13 cellular contexts compared by ENCODE assay signal in the genomic region with DNA sequence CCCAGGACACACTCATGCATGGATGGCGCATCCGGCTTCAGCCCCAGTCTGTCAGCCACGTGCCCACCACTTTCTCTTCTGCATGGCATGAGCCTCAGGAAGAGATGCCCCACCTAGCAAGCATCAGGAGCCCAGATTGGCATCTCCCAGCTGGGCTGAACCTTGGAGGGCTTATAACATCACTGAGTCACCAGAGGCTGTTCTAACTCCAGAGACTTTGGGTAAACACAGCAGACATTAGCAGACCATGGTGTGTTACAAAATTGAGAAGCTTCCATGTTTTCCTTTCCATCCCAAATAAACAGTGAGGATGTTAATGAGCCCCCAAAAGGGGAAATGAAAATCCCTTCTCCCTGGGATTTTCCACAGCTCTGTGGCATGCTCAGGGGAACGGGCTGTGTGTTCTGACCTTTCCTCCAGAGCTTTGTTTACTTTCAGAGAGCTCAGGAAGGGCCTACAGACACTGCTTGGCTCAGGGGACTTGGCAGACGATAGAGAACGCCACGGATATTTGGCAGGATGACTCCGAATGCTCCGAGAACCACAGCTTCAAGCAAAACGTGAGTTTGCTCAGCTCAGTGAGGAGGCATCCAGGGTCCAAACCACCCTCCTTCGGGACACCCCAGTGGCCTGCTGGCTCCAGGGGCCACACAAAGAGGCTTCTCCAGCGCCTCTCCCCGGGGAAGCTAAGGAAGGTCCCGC. TPM values are rescaled to one million over a fixed set of nuclear protein-coding genes. Genes with fewer than 3 reads are reported as not detected.
DNase-seq lines count a peak whose midpoint lies in the region; ATAC-seq and TF ChIP-seq lines count a peak whose summit lies in the region.
"Had no signal": no experiment of that assay in that cellular context is flagged by ENCODE, and none has a peak within 500 bp of the region (broad histone marks: within the 10 kb centered on the region; RNA-seq: fewer than 3 reads in every experiment).

No MANE protein-coding gene starts in this region.

- in situ Hi-C loops in Caki2 (cut with HindIII; ENCODE audit: low pct_unique_long_range_greater_than_20kb, low sequenced_read_pairs) (no loop called here), gastrocnemius medialis (cut with MboI; ENCODE audit: low sequenced_read_pairs in 4 of 4) (no loop called here)

- no peaks in the 10 kb centered on the region for H3K9me3 ChIP-seq in gastrocnemius medialis
- H3K9me3 ChIP-seq: ascending aorta had no signal

- intact Hi-C loops in MCF 10A (cut with micrococcal nuclease) (no loop called here), gastrocnemius medialis (cut with DNase I; ENCODE audit: low total_unique reads) (loop anchor here (5.0 kb wide), 1 partner anchor 50 kb away; a partner anchor contains a TSS)

- H3K27ac ChIP-seq in gastrocnemius medialis, result peak overlapping the region; percentile 30 to 87 (median 82)

- peaks cover 14% of the 10 kb centered on the region for H3K4me1 Mint-ChIP-seq in MCF 10A (ENCODE audit: insufficient read depth, unreplicated experiment)
- H3K4me1 Mint-ChIP-seq: CD4-positive, CD25-positive, alpha-beta regulatory T cell had no signal

- no peaks in the 10 kb centered on the region for H3K27me3 Mint-ChIP-seq in MCF 10A (ENCODE audit: insufficient read depth, unreplicated experiment)
- H3K27me3 Mint-ChIP-seq: CD4-positive, CD25-positive, alpha-beta regulatory T cell had no signal

- no peaks in the 10 kb centered on the region for H3K36me3 ChIP-seq in gastrocnemius medialis
- H3K36me3 ChIP-seq: ascending aorta had no signal

- H3K9me3 Mint-ChIP-seq in MCF 10A (ENCODE audit: unreplicated experiment), result peaks cover 16% of the 10 kb centered on the region

- POLR2A ChIA-PET in MCF 10A (lab: Yijun Ruan, JAX), result no interaction called here

- H3K4me3 ChIP-seq in gastrocnemius medialis, result peak overlapping the region; percentile 18 to 38 (median 28)
- H3K4me3 ChIP-seq: ascending aorta had no signal

- no peak overlapping the region for H3K27ac Mint-ChIP-seq in MCF 10A (ENCODE audit: low read depth, unreplicated experiment)
- H3K27ac Mint-ChIP-seq: CD4-positive, CD25-positive, alpha-beta regulatory T cell had no signal

- CTCF ChIA-PET in MCF 10A (lab: Yijun Ruan, JAX), result interaction anchor here (0.5 to 1.3 kb wide), 2 partner anchors 22 to 114 kb away, joined by 3 to 4 read pairs; no protein-coding TSS in a partner anchor

- BruUV-seq in MCF 10A (replicated peaks; lab: Mats Ljungman, UMichigan), result no TSS peak

- no peaks in the 10 kb centered on the region for H3K36me3 Mint-ChIP-seq in MCF 10A (ENCODE audit: insufficient read depth, unreplicated experiment)
- H3K36me3 Mint-ChIP-seq: CD4-positive, CD25-positive, alpha-beta regulatory T cell had no signal

- peak; percentile 75 to 82 for ATAC-seq in gastrocnemius medialis

- no peak for TF ChIP-seq POLR2A in gastrocnemius medialis (IDR thresholded peaks at IDR 0.05)

- H3K4me3 Mint-ChIP-seq in MCF 10A (ENCODE audit: unreplicated experiment), result no peak overlapping the region
- H3K4me3 Mint-ChIP-seq: CD4-positive, CD25-positive, alpha-beta regulatory T cell had no signal

- TF ChIP-seq CTCF in MCF 10A (IDR thresholded peaks at IDR 0.05; ENCODE audit: unreplicated experiment), result no peak
- no peak for TF ChIP-seq CTCF in gastrocnemius medialis (IDR thresholded peaks at IDR 0.05 in 4 of 5, conservative IDR thresholded peaks at IDR 0.05 in 1 of 5)

- peaks cover 33 to 48% of the 10 kb centered on the region in 2 donors for H3K4me1 ChIP-seq in gastrocnemius medialis
- H3K4me1 ChIP-seq: ascending aorta had no signal

- H3K27me3 ChIP-seq in gastrocnemius medialis, result no peaks in the 10 kb centered on the region
- H3K27me3 ChIP-seq: ascending aorta had no signal

- DNase-seq in Caki2 (ENCODE audit: low read depth), result peak; percentile 72
- DNase-seq in MCF 10A (ENCODE audit: unreplicated experiment), result peak; percentile 64
- peak; percentile 17 for DNase-seq in hepatic stellate cell (ENCODE audit: low spot score)
- peak; percentile 62 to 67 for DNase-seq in gastrocnemius medialis
- DNase-seq in NCI-H345 (lab: John Stamatoyannopoulos, UW), result no peak
- DNase-seq in COR-L47 (lab: John Stamatoyannopoulos, UW), result no peak
- DNase-seq in NCI-H1105 (lab: John Stamatoyannopoulos, UW), result no peak
- DNase-seq in DMS79 (lab: John Stamatoyannopoulos, UW), result no peak
- DNase-seq: CD4-positive, CD25-positive, alpha-beta regulatory T cell; GOT3; SIG-M5 had no signal

RNA-seq across cellular contexts. Expression of a gene that starts 16.5 kb away (rescaled TPM):
- 1.5 and 3.9 TPM in 2 replicates for total RNA-seq in Caki2 (2014; rRNA removed; shearing (Covaris generic); ENCODE audit: low replicate concordance)
- total RNA-seq in MCF 10A (2022), result 0.09 TPM in 1 of 2 replicates, not detected in the other
- total RNA-seq in gastrocnemius medialis, result 1 to 10 TPM in 1 of 4 donors, not detected in 3; 1.1 TPM
- total RNA-seq: ascending aorta; CD4-positive, CD25-positive, alpha-beta regulatory T cell had no signal

RNA-seq across cellular contexts. Expression of a gene that starts 20.3 kb away (rescaled TPM):
- total RNA-seq in Caki2 (2014; rRNA removed; shearing (Covaris generic); ENCODE audit: low replicate concordance), result not detected in 2 replicates
- not detected in 2 replicates for total RNA-seq in MCF 10A (2022)
- total RNA-seq in gastrocnemius medialis, result not detected
- total RNA-seq: ascending aorta; CD4-positive, CD25-positive, alpha-beta regulatory T cell; omental fat pad had no signal

RNA-seq across cellular contexts. Expression of a gene that starts 50.8 kb away (rescaled TPM):
- total RNA-seq in Caki2 (2014; rRNA removed; shearing (Covaris generic); ENCODE audit: low replicate concordance), result not detected in 2 replicates
- total RNA-seq in MCF 10A (2022) (not detected in 2 replicates), gastrocnemius medialis (10 to 100 TPM in 3 of 4 donors, 1 to 10 TPM in 1; 5.1 to 64.6 (median 42.2) TPM)
- total RNA-seq: ascending aorta; CD4-positive, CD25-positive, alpha-beta regulatory T cell; omental fat pad had no signal

Comparison
In these comparisons a context has a peak if more than half of its experiments do, and no peak if none do; other contexts are left out.
1. DNase-seq: peak in Caki2 (single experiment), MCF 10A (single experiment), hepatic stellate cell (single experiment) and gastrocnemius medialis (2 of 2); none in NCI-H345 (single experiment), COR-L47 (single experiment), NCI-H1105 (single experiment) and DMS79 (single experiment).